In genomic region chr1:41390573-41390972, GRCh38 we compare ENCODE assay signal across 7 cellular contexts. TPM values are rescaled to one million over a fixed set of nuclear protein-coding genes. Genes with fewer than 3 reads are reported as not detected.
"Had no signal": no experiment of that assay in that cellular context is flagged by ENCODE, and none has a peak within 500 bp of the region (broad histone marks: within the 10 kb centered on the region; RNA-seq: fewer than 3 reads in every experiment).

No MANE protein-coding gene starts in this region.

- H3K4me1 Mint-ChIP-seq: IgD-negative memory B cell had no signal

- H3K4me3 ChIP-seq: GM23248, HAP-1 had no signal

- H3K9me3 Mint-ChIP-seq: IgD-negative memory B cell had no signal

- H3K27ac ChIP-seq: GM23248 had no signal

- ATAC-seq: HCT116 had no signal

- H3K4me3 Mint-ChIP-seq: IgD-negative memory B cell had no signal

- H2AFZ ChIP-seq: GM23248 had no signal

- H3K36me3 ChIP-seq: HAP-1 had no signal

- H3K9ac ChIP-seq: GM23248 had no signal

- DNase-seq: GM23248, GOT3, H7, KG1 had no signal

- H3K9me3 ChIP-seq: HAP-1 had no signal

- H3K4me1 ChIP-seq: HAP-1 had no signal

RNA-seq across cellular contexts. Expression of gene FOXO6, which starts 29.3 kb away (rescaled TPM):
- total RNA-seq: GM23248 had no signal
- polyA plus RNA-seq: GM23248, IgD-negative memory B cell had no signal
